ENCODE assay signal across 20 cellular contexts in genomic region chr7:93171606-93172226, GRCh38. TPM values are rescaled to one million over a fixed set of nuclear protein-coding genes. Genes with fewer than 3 reads are reported as not detected.
"Had no signal": no experiment of that assay in that cellular context is flagged by ENCODE, and none has a peak within 500 bp of the region (broad histone marks: within the 10 kb centered on the region; RNA-seq: fewer than 3 reads in every experiment).

No MANE protein-coding gene starts in this region.

- H3K36me3 ChIP-seq: gastroesophageal sphincter, prostate gland, transverse colon, vagina had no signal

- H3K4me1 Mint-ChIP-seq: neural crest cell had no signal

- ATAC-seq: gastroesophageal sphincter; right cardiac atrium; stimulated activated naive CD8-positive, alpha-beta T cell treated with anti-CD3 and anti-CD28 coated beads, Interleukin-15, Interleukin-2, amounts not matched to agents 100 U/mL and 50 U/mL, for 24 hours had no signal

- H3K4me1 ChIP-seq: gastroesophageal sphincter, prostate gland, transverse colon, vagina had no signal

- H3K27ac ChIP-seq: gastroesophageal sphincter, prostate gland, transverse colon, vagina had no signal

- H3K9me3 ChIP-seq: prostate gland had no signal

- H3K27me3 ChIP-seq: transverse colon, vagina had no signal

- H3K4me3 Mint-ChIP-seq: activated naive CD8-positive, alpha-beta T cell; central memory CD8-positive, alpha-beta T cell; neural crest cell had no signal

- H3K27ac Mint-ChIP-seq: activated naive CD8-positive, alpha-beta T cell had no signal

- H3K4me3 ChIP-seq: gastroesophageal sphincter, lung, prostate gland, transverse colon, vagina had no signal

- DNase-seq: activated CD4-positive, alpha-beta T cell treated with anti-CD3 and anti-CD28 coated beads, Interleukin-2, amount 50 U/mL, for 1 hour; activated CD4-positive, CD25-positive, alpha-beta regulatory T cell; activated CD8-positive, alpha-beta memory T cell treated with anti-CD3 and anti-CD28 coated beads for 24 hours; activated gamma-delta T cell treated with Interleukin-2 at 50 U/mL for 16 hours; amniotic stem cell; cortex of kidney; effector CD4-positive, alpha-beta T cell; midbrain; right cardiac atrium; small intestine; stimulated activated naive CD8-positive, alpha-beta T cell treated with anti-CD3 and anti-CD28 coated beads, Interleukin-15, Interleukin-2, amounts not matched to agents 100 U/mL and 50 U/mL, for 24 hours; transverse colon had no signal

RNA-seq across cellular contexts. Expression of gene SAMD9L, which starts 23.5 kb away (rescaled TPM):
- total RNA-seq: neural crest cell had no signal

RNA-seq across cellular contexts. Expression of gene HEPACAM2, which starts 54.6 kb away (rescaled TPM):
- total RNA-seq: gastroesophageal sphincter, myocyte, neural crest cell, right cardiac atrium, vagina had no signal
- polyA plus RNA-seq: right cardiac atrium had no signal
